Comparison of ENCODE assay signal across 1 cellular context in the genomic region with DNA sequence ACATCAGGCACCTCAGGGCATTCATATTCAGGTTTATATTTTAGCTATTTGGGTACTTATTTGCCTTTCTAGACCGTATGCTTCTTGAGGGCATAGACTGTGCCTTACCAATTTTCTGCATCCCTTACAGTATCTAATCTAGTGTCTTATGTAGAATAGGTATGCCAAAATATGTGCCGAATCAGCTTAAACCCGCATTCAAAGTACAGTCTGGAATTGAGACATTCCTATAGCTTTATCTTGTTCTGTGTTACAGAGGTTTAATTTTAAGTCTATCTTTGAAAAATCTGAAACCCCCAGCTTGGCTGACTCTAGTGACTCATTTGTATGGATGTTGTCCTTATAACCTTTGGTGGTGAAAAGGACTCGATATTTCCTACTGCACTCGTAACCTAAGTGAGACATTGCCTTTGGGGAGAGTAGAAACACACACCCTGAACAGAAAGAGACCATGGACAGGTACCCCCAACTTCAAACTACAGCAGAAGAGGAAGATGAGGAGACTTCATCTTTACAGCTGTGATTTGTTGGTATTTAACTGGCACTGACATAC.
TF ChIP-seq lines count a peak whose summit lies in the region.

No MANE protein-coding gene starts in this region.

TF ChIP-seq in HepG2, 621 proteins besides CTCF, POLR2A, EP300 and RAD21:
- TF ChIP-seq RCOR2 (CRISPR knock-in tag; IDR thresholded peaks at IDR 0.05) (no peak), MAFF (IDR thresholded peaks at IDR 0.05; ENCODE audit: low read depth, low read length) (peak; percentile 84), MAFK (conservative IDR thresholded peaks at IDR 0.05 in 1 of 2, IDR thresholded peaks at IDR 0.05 in 1 of 2; ENCODE audit: low read length in 2 of 2) (peak; percentile 72 to 89), ZNF570 (CRISPR knock-in tag; IDR thresholded peaks at IDR 0.05; ENCODE audit: borderline replicate concordance) (no peak)
